In the genomic region with DNA sequence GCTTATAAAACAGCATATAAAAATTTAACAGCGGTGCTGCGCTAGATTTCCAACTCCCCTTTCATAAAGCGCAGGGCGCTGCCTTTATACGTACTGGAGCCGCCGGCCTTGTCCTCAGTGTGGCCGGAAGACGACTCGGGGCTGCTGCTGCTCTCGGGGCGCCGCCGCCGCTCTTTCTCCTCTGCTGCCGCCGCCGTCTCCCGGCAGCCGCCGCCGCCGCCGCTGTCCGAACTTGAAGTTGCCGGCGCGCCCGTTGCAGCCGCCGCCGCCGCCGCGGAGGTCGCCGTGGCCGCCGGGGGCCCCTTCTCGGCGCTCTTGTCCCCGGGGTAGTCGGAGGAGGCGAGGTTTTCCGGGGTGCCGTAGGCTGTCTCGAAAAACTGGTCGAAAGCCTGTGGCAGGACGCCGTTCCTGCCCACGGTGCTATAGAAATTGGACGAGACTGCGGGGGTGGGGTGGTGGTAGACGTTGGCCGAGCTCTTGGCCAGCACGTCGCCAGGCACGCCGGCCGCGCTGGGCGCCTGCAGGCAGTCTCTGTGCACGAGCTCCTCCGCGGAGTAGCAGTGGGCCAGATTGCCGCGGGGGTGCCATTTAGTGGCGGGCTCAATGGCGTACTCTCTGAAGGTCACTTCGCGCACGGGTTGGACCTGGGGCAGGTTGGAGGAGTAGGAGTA, we compare ENCODE assay signal across 7 cellular contexts. TPM values are rescaled to one million over a fixed set of nuclear protein-coding genes. Genes with fewer than 3 reads are reported as not detected.
DNase-seq lines count a peak whose midpoint lies in the region; ATAC-seq and TF ChIP-seq lines count a peak whose summit lies in the region.

No MANE protein-coding gene starts in this region.

- no peaks in the 10 kb centered on the region for H3K36me3 Mint-ChIP-seq in naive thymus-derived CD4-positive, alpha-beta T cell

- TF ChIP-seq CTCF in choroid plexus epithelial cell (conservative IDR thresholded peaks at IDR 0.05; ENCODE audit: low read depth, low read length): no peak

- H3K27me3 ChIP-seq in GM23248 (replicated peaks; ENCODE audit: insufficient read depth): no peaks in the 10 kb centered on the region
- peaks cover 47 to 89% of the 10 kb centered on the region in 2 donors for H3K27me3 ChIP-seq in naive thymus-derived CD4-positive, alpha-beta T cell (ENCODE audit: control insufficient read depth in 2 of 2, insufficient read depth in 2 of 2, low read length in 2 of 2)

- POLR2A ChIA-PET in naive thymus-derived CD4-positive, alpha-beta T cell (lab: Charles Lee): interaction anchor here (1.4 kb wide), 1 partner anchor 16 kb away, joined by 5 read pairs; no protein-coding TSS in a partner anchor

- H3K27ac ChIP-seq in GM23248: peak overlapping the region; percentile 69
- no peak overlapping the region for H3K27ac ChIP-seq in naive thymus-derived CD4-positive, alpha-beta T cell (ENCODE audit: low read depth, low read length)

- peaks cover 0 to 14% (median 0%) of the 10 kb centered on the region in 11 donors for H3K9me3 Mint-ChIP-seq in naive thymus-derived CD4-positive, alpha-beta T cell

- intact Hi-C loops in naive thymus-derived CD4-positive, alpha-beta T cell (cut with micrococcal nuclease): loop anchor here (1.0 to 5.0 kb wide), 7 partner anchors 10 to 1322 kb away; a partner anchor contains a TSS

- H3K4me3 ChIP-seq in GM23248 (peak overlapping the region; percentile 87), choroid plexus epithelial cell (ENCODE audit: low read depth, low read length) (peak overlapping the region; percentile 14)
- peak overlapping the region; percentile 39 for H3K4me3 ChIP-seq in naive thymus-derived CD4-positive, alpha-beta T cell (ENCODE audit: low read length)

- H3K4me1 Mint-ChIP-seq in naive thymus-derived CD4-positive, alpha-beta T cell: peaks cover 29 to 62% (median 51%) of the 10 kb centered on the region in 7 donors

- H3K4me2 ChIP-seq in GM23248 (ENCODE audit: unreplicated experiment): peak overlapping the region; percentile 100

- peaks cover 78 to 92% (median 81%) of the 10 kb centered on the region in 5 donors for H3K27me3 Mint-ChIP-seq in naive thymus-derived CD4-positive, alpha-beta T cell

- H2AFZ ChIP-seq in GM23248: peak overlapping the region; percentile 84

- peak overlapping the region; percentile 69 to 87 (median 79) for H3K4me3 Mint-ChIP-seq in naive thymus-derived CD4-positive, alpha-beta T cell

- peak overlapping the region in 7 of 9 donors; percentile 43 to 84 (median 73) for H3K27ac Mint-ChIP-seq in naive thymus-derived CD4-positive, alpha-beta T cell

- H3K9me3 ChIP-seq in GM23248 (ENCODE audit: low read depth): no peaks in the 10 kb centered on the region
- no peaks in the 10 kb centered on the region for H3K9me3 ChIP-seq in naive thymus-derived CD4-positive, alpha-beta T cell (ENCODE audit: control insufficient read depth in 2 of 3, low read length in 3 of 3)

- no peaks in the 10 kb centered on the region for H4K20me1 ChIP-seq in GM23248 (ENCODE audit: insufficient read depth)

- H3K9me2 ChIP-seq in GM23248 (ENCODE audit: insufficient read depth): no peaks in the 10 kb centered on the region

- peak overlapping the region; percentile 82 for H3K9ac ChIP-seq in GM23248

- peaks cover 29% of the 10 kb centered on the region for H3K4me1 ChIP-seq in GM23248 (ENCODE audit: insufficient read depth)
- peaks cover 40 to 52% of the 10 kb centered on the region in 2 donors for H3K4me1 ChIP-seq in naive thymus-derived CD4-positive, alpha-beta T cell (ENCODE audit: control insufficient read depth in 2 of 2, insufficient read depth in 2 of 2, low read length in 2 of 2)

- no peaks in the 10 kb centered on the region for H3K36me3 ChIP-seq in GM23248 (ENCODE audit: low read depth)
- H3K36me3 ChIP-seq in naive thymus-derived CD4-positive, alpha-beta T cell (ENCODE audit: control insufficient read depth in 2 of 3, insufficient read depth in 3 of 3, low read length in 3 of 3): no peaks in the 10 kb centered on the region

- CTCF ChIA-PET in naive thymus-derived CD4-positive, alpha-beta T cell (lab: Charles Lee): interaction anchor here (1.1 kb wide), 1 partner anchor 505 kb away, joined by 3 read pairs; no protein-coding TSS in a partner anchor

- H3F3A ChIP-seq in GM23248 (ENCODE audit: insufficient read depth): peaks cover 8% of the 10 kb centered on the region; the same call in 1 of the 2 replicates

- peaks cover 43% of the 10 kb centered on the region for H3K79me2 ChIP-seq in GM23248 (ENCODE audit: insufficient read depth)

- peak; percentile 22 for ATAC-seq in naive thymus-derived CD4-positive, alpha-beta T cell
- no peak for ATAC-seq in HG03097 (IDR thresholded peaks at IDR 0.05; ENCODE audit: low FRiP score, unreplicated experiment)

- 1 to 2% methylated on average over 65 to 70 of the region's 72 CpGs for WGBS in GM23248 (ENCODE audit: low coverage in 1 of 2, low lambda C conversion rate in 2 of 2, missing lambda C conversion rate in 2 of 2), 2 experiments

- in situ Hi-C loops in GM23248 (cut with MboI): no loop called here

- DNase-seq in GM23248: peak; percentile 83
- DNase-seq in OCI-M1 (lab: John Stamatoyannopoulos, UW): peak; percentile 9
- DNase-seq in choroid plexus epithelial cell (ENCODE audit: low read depth): peak; percentile 13
- DNase-seq in naive thymus-derived CD4-positive, alpha-beta T cell: peak in 2 of 9 donors; percentile 36 to 38
- no peak for DNase-seq in NCI-H2196 (lab: John Stamatoyannopoulos, UW; ENCODE audit: unreplicated experiment)
- no peak for DNase-seq in foreskin melanocyte

RNA-seq across cellular contexts. Expression of a gene that starts 0.6 kb away (rescaled TPM):
- 8.3 and 10.5 TPM in 2 replicates for total RNA-seq in GM23248 (2014; rRNA removed; shearing (Covaris generic))
- 8.0 and 8.4 TPM in 2 replicates for polyA plus RNA-seq in GM23248 (2016; fragmentation: Nextera tagmentation; extraction: Ambion mirVana)
- total RNA-seq in naive thymus-derived CD4-positive, alpha-beta T cell: not detected
- not detected for polyA plus RNA-seq in naive thymus-derived CD4-positive, alpha-beta T cell

RNA-seq across cellular contexts. Expression of a gene that starts 10.4 kb away (rescaled TPM):
- total RNA-seq in GM23248 (2014; rRNA removed; shearing (Covaris generic)): 27.4 and 29.3 TPM in 2 replicates
- polyA plus RNA-seq in GM23248 (2016; fragmentation: Nextera tagmentation; extraction: Ambion mirVana): 27.1 and 28.0 TPM in 2 replicates
- total RNA-seq in naive thymus-derived CD4-positive, alpha-beta T cell: under 1 TPM in 1 of 5 experiments, not detected in 4; 0.66 TPM
- not detected for polyA plus RNA-seq in naive thymus-derived CD4-positive, alpha-beta T cell

RNA-seq across cellular contexts. Expression of a gene that starts 15.4 kb away (rescaled TPM):
- 0.13 and 0.43 TPM in 2 replicates for total RNA-seq in GM23248 (2014; rRNA removed; shearing (Covaris generic))
- 0.13 and 0.15 TPM in 2 replicates for polyA plus RNA-seq in GM23248 (2016; fragmentation: Nextera tagmentation; extraction: Ambion mirVana)
- not detected for total RNA-seq in naive thymus-derived CD4-positive, alpha-beta T cell
- polyA plus RNA-seq in naive thymus-derived CD4-positive, alpha-beta T cell: not detected

RNA-seq across cellular contexts. Expression of a gene that starts 19.1 kb away (rescaled TPM):
- 32.1 and 43.7 TPM in 2 replicates for total RNA-seq in GM23248 (2014; rRNA removed; shearing (Covaris generic))
- 26.9 and 28.3 TPM in 2 replicates for polyA plus RNA-seq in GM23248 (2016; fragmentation: Nextera tagmentation; extraction: Ambion mirVana)
- total RNA-seq in naive thymus-derived CD4-positive, alpha-beta T cell: 1 to 10 TPM in 1 of 5 experiments, under 1 TPM in 1, not detected in 3; 0.70 to 1.7 TPM
- not detected for polyA plus RNA-seq in naive thymus-derived CD4-positive, alpha-beta T cell

RNA-seq across cellular contexts. Expression of a gene that starts 28.0 kb away (rescaled TPM):
- total RNA-seq in GM23248 (2014; rRNA removed; shearing (Covaris generic)): 3.4 and 6.6 TPM in 2 replicates
- polyA plus RNA-seq in GM23248 (2016; fragmentation: Nextera tagmentation; extraction: Ambion mirVana): 14.3 and 15.8 TPM in 2 replicates
- total RNA-seq in naive thymus-derived CD4-positive, alpha-beta T cell: not detected
- not detected for polyA plus RNA-seq in naive thymus-derived CD4-positive, alpha-beta T cell

Comparison
In these comparisons a context has a peak if more than half of its experiments do, and no peak if none do; other contexts are left out.
1. DNase-seq: peak in GM23248 (single experiment), OCI-M1 (single experiment) and choroid plexus epithelial cell (single experiment); none in NCI-H2196 (single experiment) and foreskin melanocyte (single experiment).
2. H3K4me3 ChIP-seq: peak in every context shown above with its lines; median percentile 87 in GM23248; 39 in naive thymus-derived CD4-positive, alpha-beta T cell; 14 in choroid plexus epithelial cell.
3. RNA of a gene that starts 10.4 kb away (total RNA-seq): 27.4 to 29.3 TPM in GM23248; 0.66 TPM in naive thymus-derived CD4-positive, alpha-beta T cell; every median in the first group is over 10 times any median in the second.